Comparison of ENCODE assay signal across 8 cellular contexts in genomic region chr20:32509639-32510066, GRCh38.
DNase-seq lines count a peak whose midpoint lies in the region; ATAC-seq, FAIRE-seq and TF ChIP-seq lines count a peak whose summit lies in the region.

No MANE protein-coding gene starts in this region.

- TF ChIP-seq CTCF in OCI-LY7 (conservative IDR thresholded peaks at IDR 0.05; ENCODE audit: low read length): peak; percentile 68
- peak; percentile 30 for TF ChIP-seq CTCF in osteoblast (IDR thresholded peaks at IDR 0.05; ENCODE audit: extremely low read depth, low read depth, low read length)
- no peak for TF ChIP-seq CTCF in colonic mucosa (IDR thresholded peaks at IDR 0.05)

- no peaks in the 10 kb centered on the region for H3K36me3 ChIP-seq in OCI-LY7 (ENCODE audit: insufficient read depth, low read length)
- H3K36me3 ChIP-seq in osteoblast (ENCODE audit: insufficient read depth, low read length): no peaks in the 10 kb centered on the region
- H3K36me3 ChIP-seq in colonic mucosa: no peaks in the 10 kb centered on the region

- POLR2A ChIA-PET in OCI-LY7 (lab: Charles Lee): interaction anchor here (0.5 to 1.9 kb wide), 5 partner anchors 10 to 67 kb away, joined by 3 to 7 read pairs (median 3); no protein-coding TSS in a partner anchor

- H3K79me2 ChIP-seq in OCI-LY7 (ENCODE audit: insufficient read depth, low read depth, low read length) (no peaks in the 10 kb centered on the region), osteoblast (ENCODE audit: insufficient read depth, low read length) (no peaks in the 10 kb centered on the region)

- H3K9me2 ChIP-seq in OCI-LY7 (ENCODE audit: insufficient read depth, low read length): no peaks in the 10 kb centered on the region

- peaks cover 2% of the 10 kb centered on the region for H3K27me3 ChIP-seq in osteoblast (ENCODE audit: insufficient read depth, low read length)
- H3K27me3 ChIP-seq in colonic mucosa: no peaks in the 10 kb centered on the region

- CTCF ChIA-PET in OCI-LY7 (lab: Charles Lee; ENCODE audit: unreplicated experiment): no interaction called here
- CTCF ChIA-PET in activated naive CD4-positive, alpha-beta T cell treated with anti-CD3 and anti-CD28 coated beads, Interleukin-2, amount 10 ng/mL, durations not matched to agents 7 days and 5 days (lab: Charles Lee): interaction anchor here (0.6 to 1.4 kb wide), 3 partner anchors 12 to 35 kb away, joined by 3 to 4 read pairs (median 3); no protein-coding TSS in a partner anchor

- FAIRE-seq in GM12891 (lab: Jason Lieb, UNC): peak; percentile 77

- H3K4me1 ChIP-seq in OCI-LY7 (ENCODE audit: insufficient read depth, low read length, poor library complexity, severe bottlenecking): peaks cover 25% of the 10 kb centered on the region
- H3K4me1 ChIP-seq in osteoblast (ENCODE audit: insufficient read depth, low read length): no peaks in the 10 kb centered on the region
- H3K4me1 ChIP-seq in colonic mucosa: no peaks in the 10 kb centered on the region

- no peaks in the 10 kb centered on the region for H3K9me3 Mint-ChIP-seq in activated naive CD4-positive, alpha-beta T cell treated with anti-CD3 and anti-CD28 coated beads, Interleukin-2, amount 10 ng/mL, durations not matched to agents 7 days and 5 days

- DNase-seq in GM12891 (ENCODE audit: insufficient read length, low spot score) (no peak), OCI-LY7 (ENCODE audit: low spot score) (peak; percentile 84), osteoblast (ENCODE audit: insufficient read length, low spot score, missing footprints) (peak; percentile 76), colonic mucosa (no peak), NCI-H1930 (lab: John Stamatoyannopoulos, UW) (no peak)
- peak; percentile 83 for DNase-seq in activated naive CD4-positive, alpha-beta T cell treated with anti-CD3 and anti-CD28 coated beads, Interleukin-2, amount 10 ng/mL, durations not matched to agents 7 days and 5 days

- H3K27me3 Mint-ChIP-seq in activated naive CD4-positive, alpha-beta T cell treated with anti-CD3 and anti-CD28 coated beads, Interleukin-2, amount 10 ng/mL, durations not matched to agents 7 days and 5 days: no peaks in the 10 kb centered on the region

- H3K36me3 Mint-ChIP-seq in activated naive CD4-positive, alpha-beta T cell treated with anti-CD3 and anti-CD28 coated beads, Interleukin-2, amount 10 ng/mL, durations not matched to agents 7 days and 5 days: peaks cover 52% of the 10 kb centered on the region

- intact Hi-C loops in OCI-LY7 (cut with micrococcal nuclease; ENCODE audit: unreplicated experiment) (no loop called here), colonic mucosa (cut with DNase I) (no loop called here)

- no peak for ATAC-seq in GM21526 (IDR thresholded peaks at IDR 0.05; ENCODE audit: low FRiP score, unreplicated experiment)
- ATAC-seq in GM19467 (IDR thresholded peaks at IDR 0.05; ENCODE audit: unreplicated experiment): no peak

- H4K20me1 ChIP-seq in OCI-LY7 (ENCODE audit: insufficient read depth, low read length) (no peaks in the 10 kb centered on the region), osteoblast (ENCODE audit: insufficient read depth, low read length) (no peaks in the 10 kb centered on the region)

- H3K4me2 ChIP-seq in OCI-LY7 (ENCODE audit: low read length) (peak overlapping the region; percentile 41; the same call in 1 of the 2 replicates), osteoblast (ENCODE audit: insufficient read depth, low read length) (no peak overlapping the region)

- H3K4me3 ChIP-seq in OCI-LY7 (ENCODE audit: low read depth, low read length, poor library complexity, severe bottlenecking): no peak overlapping the region
- no peak overlapping the region for H3K4me3 ChIP-seq in osteoblast (ENCODE audit: insufficient read depth, low read length)
- no peak overlapping the region for H3K4me3 ChIP-seq in colonic mucosa

- H2AFZ ChIP-seq in OCI-LY7 (ENCODE audit: low read length) (peak overlapping the region; percentile 38; the same call in 1 of the 2 replicates), osteoblast (ENCODE audit: low read length) (no peak overlapping the region)

- no peak for TF ChIP-seq POLR2A in GM12891 (IDR thresholded peaks at IDR 0.05; ENCODE audit: low read depth, low read length)

- H3K9me3 ChIP-seq in OCI-LY7 (ENCODE audit: low read length) (no peaks in the 10 kb centered on the region), osteoblast (ENCODE audit: low read depth, low read length) (no peaks in the 10 kb centered on the region), colonic mucosa (no peaks in the 10 kb centered on the region)

- H3K27ac Mint-ChIP-seq in activated naive CD4-positive, alpha-beta T cell treated with anti-CD3 and anti-CD28 coated beads, Interleukin-2, amount 10 ng/mL, durations not matched to agents 7 days and 5 days: peak overlapping the region; percentile 94

- BruUV-seq in OCI-LY7 (replicated peaks; lab: Mats Ljungman, UMichigan): no TSS peak

- peaks cover 70% of the 10 kb centered on the region for H3K4me1 Mint-ChIP-seq in activated naive CD4-positive, alpha-beta T cell treated with anti-CD3 and anti-CD28 coated beads, Interleukin-2, amount 10 ng/mL, durations not matched to agents 7 days and 5 days

- peak overlapping the region; percentile 48 for H3K27ac ChIP-seq in OCI-LY7 (ENCODE audit: low read depth, low read length, poor library complexity, severe bottlenecking)
- no peak overlapping the region for H3K27ac ChIP-seq in osteoblast (ENCODE audit: low read depth, low read length)
- no peak overlapping the region for H3K27ac ChIP-seq in colonic mucosa

- peak overlapping the region; percentile 54 for H3K4me3 Mint-ChIP-seq in activated naive CD4-positive, alpha-beta T cell treated with anti-CD3 and anti-CD28 coated beads, Interleukin-2, amount 10 ng/mL, durations not matched to agents 7 days and 5 days

- H3K9ac ChIP-seq in colonic mucosa (ENCODE audit: low read depth in 2 of 2, low read length in 2 of 2): no peak overlapping the region

TF ChIP-seq in GM12891, 5 proteins besides CTCF, POLR2A, EP300 and RAD21:
- TF ChIP-seq SPI1 (IDR thresholded peaks at IDR 0.05; ENCODE audit: low read depth, low read length) (no peak), POU2F2 (IDR thresholded peaks at IDR 0.05; ENCODE audit: low read depth, low read length) (no peak)

Comparison
In these comparisons a context has a peak if more than half of its experiments do, and no peak if none do; other contexts are left out.
1. DNase-seq: peak in OCI-LY7 (single experiment), activated naive CD4-positive, alpha-beta T cell treated with anti-CD3 and anti-CD28 coated beads, Interleukin-2, amount 10 ng/mL, durations not matched to agents 7 days and 5 days (single experiment) and osteoblast (single experiment); none in GM12891 (single experiment), colonic mucosa (single experiment) and NCI-H1930 (0 of 2).